ENCODE assay signal across 1 cellular context in the genomic region with DNA sequence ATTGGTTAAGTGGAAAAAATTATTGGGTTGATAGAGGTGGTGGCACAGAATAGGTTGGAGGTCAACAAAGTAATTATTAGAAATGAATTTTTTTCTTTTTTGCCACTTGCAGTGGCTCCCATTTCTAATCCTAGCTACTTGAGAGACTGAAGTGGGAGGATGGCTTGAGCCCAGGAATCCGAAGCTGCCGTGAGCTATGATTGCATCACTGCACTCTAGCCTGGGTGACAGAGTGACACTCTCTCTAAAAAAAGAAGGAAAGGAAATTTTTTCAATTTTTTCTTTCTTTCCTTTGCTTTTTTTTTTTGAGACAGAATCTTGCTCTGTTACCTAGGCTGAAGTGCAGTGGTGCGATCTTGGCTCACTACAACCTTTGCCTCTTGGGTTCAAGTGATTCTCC.
TF ChIP-seq lines count a peak whose summit lies in the region.

No MANE protein-coding gene starts in this region.

TF ChIP-seq in H1, 55 proteins besides CTCF, POLR2A, EP300 and RAD21:
- TF ChIP-seq CEBPB (IDR thresholded peaks at IDR 0.05; ENCODE audit: low read depth, low read length) (peak; percentile 34; the same call in 1 of the 2 replicates), NRF1 (IDR thresholded peaks at IDR 0.05; ENCODE audit: low read depth, low read length) (no peak)
